Comparison of ENCODE assay signal across 16 cellular contexts in the genomic region with DNA sequence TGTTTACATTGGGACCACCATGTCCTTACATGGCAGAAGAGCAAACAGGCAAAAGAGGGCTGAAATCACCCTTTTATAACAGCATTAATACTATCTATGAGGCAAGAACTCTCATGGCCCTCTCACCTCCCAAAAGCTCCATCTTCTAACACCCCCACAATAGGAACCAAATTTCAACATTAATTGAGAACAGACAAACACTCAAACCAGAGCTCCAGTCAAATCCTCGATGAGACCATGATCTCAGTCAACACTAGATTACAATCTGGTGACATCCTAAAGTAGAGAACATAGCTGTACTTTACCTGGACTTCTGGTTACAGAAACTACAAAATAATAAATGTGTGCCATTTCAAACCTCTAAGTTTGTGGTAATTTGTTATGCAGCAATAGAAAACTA. TPM values are rescaled to one million over a fixed set of nuclear protein-coding genes. Genes with fewer than 3 reads are reported as not detected.
DNase-seq lines count a peak whose midpoint lies in the region; ATAC-seq, FAIRE-seq and TF ChIP-seq lines count a peak whose summit lies in the region.
"Had no signal": no experiment of that assay in that cellular context is flagged by ENCODE, and none has a peak within 500 bp of the region (broad histone marks: within the 10 kb centered on the region; RNA-seq: fewer than 3 reads in every experiment).

No MANE protein-coding gene starts in this region.

- H3K4me3 Mint-ChIP-seq in activated CD4-positive, alpha-beta T cell treated with anti-CD3 and anti-CD28 coated beads for 36 hours: no peak overlapping the region
- H3K4me3 Mint-ChIP-seq: activated B cell treated with CpG ODN at 0.5 μM for 24 hours, H9 had no signal

- H3K4me1 Mint-ChIP-seq in activated CD4-positive, alpha-beta T cell treated with anti-CD3 and anti-CD28 coated beads for 36 hours: peaks cover 29% of the 10 kb centered on the region
- H3K4me1 Mint-ChIP-seq: H9 had no signal

- H3K27ac ChIP-seq in kidney (ENCODE audit: low read depth in 2 of 2, low read length in 2 of 2): peak overlapping the region; percentile 44 to 88
- H3K27ac ChIP-seq in subcutaneous abdominal adipose tissue (ENCODE audit: low read depth, low read length): peak overlapping the region; percentile 68

- no peak for DNase-seq in activated CD4-positive, alpha-beta T cell treated with anti-CD3 and anti-CD28 coated beads for 36 hours
- no peak for DNase-seq in activated CD4-positive, alpha-beta T cell treated with anti-CD3 and anti-CD28 coated beads, Interleukin-2, amount 50 U/mL, for 4 hours
- DNase-seq in kidney (no peak), NAMALWA (ENCODE audit: low spot score) (no peak), anterior cingulate cortex (lab: John Stamatoyannopoulos, UW) (no peak), DMS 273 (lab: John Stamatoyannopoulos, UW; ENCODE audit: unreplicated experiment) (no peak)
- DNase-seq: 8988T, foreskin melanocyte, H9, MG63, NCI-H524, SHP77 treated with DMSO at 0.1 percent for 48 hours had no signal

- peak; percentile 55 for ATAC-seq in activated CD4-positive, alpha-beta T cell treated with anti-CD3 and anti-CD28 coated beads for 36 hours
- ATAC-seq in HG03066 (IDR thresholded peaks at IDR 0.05; ENCODE audit: low read depth, unreplicated experiment): peak; percentile 12

- CTCF ChIA-PET in activated CD4-positive, alpha-beta T cell treated with anti-CD3 and anti-CD28 coated beads for 36 hours (lab: Charles Lee): interaction anchor here (0.6 to 6.4 kb wide), 12 partner anchors 10 to 1159 kb away, joined by 3 to 99 read pairs (median 5); a partner anchor contains a TSS

- H3K9me3 ChIP-seq in kidney (ENCODE audit: control insufficient read depth in 1 of 2, low read length in 2 of 2): no peaks in the 10 kb centered on the region
- H3K9me3 ChIP-seq in subcutaneous abdominal adipose tissue (ENCODE audit: control insufficient read depth in 5 of 5, low read length in 5 of 5): no peaks in the 10 kb centered on the region
- H3K9me3 ChIP-seq: MG63 had no signal

- no peaks in the 10 kb centered on the region for H3K36me3 ChIP-seq in kidney (ENCODE audit: control insufficient read depth in 1 of 2, insufficient read depth in 2 of 2, low read length in 2 of 2)
- H3K36me3 ChIP-seq in subcutaneous abdominal adipose tissue (ENCODE audit: control insufficient read depth in 5 of 5, insufficient read depth in 5 of 5, low read length in 5 of 5): no peaks in the 10 kb centered on the region
- H3K36me3 ChIP-seq: MG63 had no signal

- FAIRE-seq in kidney (lab: Jason Lieb, UNC): no peak

- H3K27me3 Mint-ChIP-seq in activated CD4-positive, alpha-beta T cell treated with anti-CD3 and anti-CD28 coated beads for 36 hours: no peaks in the 10 kb centered on the region
- H3K27me3 Mint-ChIP-seq: activated B cell treated with CpG ODN at 0.5 μM for 24 hours had no signal

- H3K4me1 ChIP-seq in kidney (ENCODE audit: control insufficient read depth in 1 of 2, insufficient read depth in 1 of 2, low read depth in 1 of 2, low read length in 2 of 2) (peaks cover 0 to 3% of the 10 kb centered on the region in 2 donors), subcutaneous abdominal adipose tissue (ENCODE audit: control insufficient read depth in 5 of 5, insufficient read depth in 5 of 5, low read length in 5 of 5) (peaks cover 0 to 21% (median 9%) of the 10 kb centered on the region in 5 donors)

- no peak overlapping the region for H3K9ac ChIP-seq in kidney (ENCODE audit: low read length in 2 of 2)
- peak overlapping the region in 3 of 5 donors; percentile 39 to 80 (median 55) for H3K9ac ChIP-seq in subcutaneous abdominal adipose tissue (ENCODE audit: low read length in 5 of 5)

- POLR2A ChIA-PET in activated CD4-positive, alpha-beta T cell treated with anti-CD3 and anti-CD28 coated beads for 36 hours (lab: Charles Lee): interaction anchor here (0.6 kb wide), 1 partner anchor 326 kb away, joined by 3 read pairs; no protein-coding TSS in a partner anchor

- no peak for TF ChIP-seq CTCF in kidney (IDR thresholded peaks at IDR 0.05; ENCODE audit: borderline replicate concordance, extremely low read depth, insufficient read depth)

- no peaks in the 10 kb centered on the region for H3K27me3 ChIP-seq in subcutaneous abdominal adipose tissue (ENCODE audit: control insufficient read depth in 5 of 5, insufficient read depth in 4 of 5, low read length in 5 of 5)
- H3K27me3 ChIP-seq: MG63 had no signal

- H3K36me3 Mint-ChIP-seq in activated CD4-positive, alpha-beta T cell treated with anti-CD3 and anti-CD28 coated beads for 36 hours (ENCODE audit: low read depth): peaks cover 2% of the 10 kb centered on the region

- H3K9me3 Mint-ChIP-seq in activated CD4-positive, alpha-beta T cell treated with anti-CD3 and anti-CD28 coated beads for 36 hours (ENCODE audit: low read depth): no peaks in the 10 kb centered on the region
- H3K9me3 Mint-ChIP-seq: activated B cell treated with CpG ODN at 0.5 μM for 24 hours, H9 had no signal

- intact Hi-C loops in activated CD4-positive, alpha-beta T cell treated with anti-CD3 and anti-CD28 coated beads for 36 hours (cut with DNase I, micrococcal nuclease): loop anchor here (1.0 to 10.0 kb wide), 7 partner anchors 8 to 766 kb away; a partner anchor contains a TSS
- intact Hi-C loops in kidney (cut with DNase I): no loop called here

- H3K27ac Mint-ChIP-seq in activated CD4-positive, alpha-beta T cell treated with anti-CD3 and anti-CD28 coated beads for 36 hours: no peak overlapping the region
- H3K27ac Mint-ChIP-seq: activated B cell treated with CpG ODN at 0.5 μM for 24 hours, H9 had no signal

- H3K4me3 ChIP-seq in kidney (ENCODE audit: low read length in 2 of 2): peak overlapping the region; percentile 46 to 53
- peak overlapping the region in 4 of 5 donors; percentile 62 to 73 (median 67) for H3K4me3 ChIP-seq in subcutaneous abdominal adipose tissue (ENCODE audit: low read depth in 1 of 5, low read length in 5 of 5)

RNA-seq across cellular contexts. Expression of a gene that starts 25.1 kb away (rescaled TPM):
- under 1 TPM; 0.14 to 0.26 TPM for total RNA-seq in activated CD4-positive, alpha-beta T cell treated with anti-CD3 and anti-CD28 coated beads for 36 hours
- total RNA-seq in kidney: 0.19 TPM
- polyA plus RNA-seq in kidney (ENCODE audit: insufficient read depth, low read depth, low replicate concordance): not detected
- total RNA-seq: activated B cell treated with CpG ODN at 0.5 μM for 24 hours had no signal

RNA-seq across cellular contexts. Expression of a gene that starts 36.2 kb away (rescaled TPM):
- not detected for total RNA-seq in activated CD4-positive, alpha-beta T cell treated with anti-CD3 and anti-CD28 coated beads for 36 hours
- total RNA-seq in kidney: not detected
- not detected for polyA plus RNA-seq in kidney (ENCODE audit: insufficient read depth, low read depth, low replicate concordance)
- total RNA-seq: activated B cell treated with CpG ODN at 0.5 μM for 24 hours, cerebellum, H9 had no signal

RNA-seq across cellular contexts. Expression of a gene that starts 52.9 kb away (rescaled TPM):
- total RNA-seq in activated CD4-positive, alpha-beta T cell treated with anti-CD3 and anti-CD28 coated beads for 36 hours: under 1 TPM; 0.14 to 0.25 TPM
- 0.25 TPM for total RNA-seq in kidney
- polyA plus RNA-seq in kidney (ENCODE audit: insufficient read depth, low read depth, low replicate concordance): not detected

Comparison
In these comparisons a context has a peak if more than half of its experiments do, and no peak if none do; other contexts are left out.
1. H3K9ac ChIP-seq: peak in subcutaneous abdominal adipose tissue (3 of 5); none in kidney (0 of 2).